ENCODE assay signal across 1 cellular context in genomic region chr12:68837215-68837614, GRCh38.
TF ChIP-seq lines count a peak whose summit lies in the region.

No MANE protein-coding gene starts in this region.

TF ChIP-seq in GM12878, 131 proteins besides CTCF, POLR2A, EP300 and RAD21 (continued from another document):
- TF ChIP-seq TCF7 (IDR thresholded peaks at IDR 0.05; ENCODE audit: borderline replicate concordance) = no peak
TF ChIP-seq in GM12878: peak in this region for 1.
